ENCODE assay signal across 1 cellular context in genomic region chr20:16063876-16064275, GRCh38.
TF ChIP-seq lines count a peak whose summit lies in the region.

No MANE protein-coding gene starts in this region.

TF ChIP-seq in HepG2, 621 proteins besides CTCF, POLR2A, EP300 and RAD21 (continued from another document):
- TF ChIP-seq IRF9 (CRISPR knock-in tag; IDR thresholded peaks at IDR 0.05; ENCODE audit: borderline replicate concordance), result no peak
- TF ChIP-seq ZNF234 (CRISPR knock-in tag; conservative IDR thresholded peaks at IDR 0.05), result no peak
- no peak for TF ChIP-seq RNF2 (conservative IDR thresholded peaks at IDR 0.05; ENCODE audit: low read depth)
- no peak for TF ChIP-seq ZNF530 (CRISPR knock-in tag; IDR thresholded peaks at IDR 0.05; ENCODE audit: low read depth)
- TF ChIP-seq NR3C1 (CRISPR knock-in tag; IDR thresholded peaks at IDR 0.05), result no peak
- no peak for TF ChIP-seq ZSCAN20 (CRISPR knock-in tag; IDR thresholded peaks at IDR 0.05; ENCODE audit: borderline replicate concordance)
- no peak for TF ChIP-seq PLRG1 (conservative IDR thresholded peaks at IDR 0.05)
